22 cellular contexts compared by ENCODE assay signal in genomic region chr10:76111404-76111803, GRCh38.
DNase-seq lines count a peak whose midpoint lies in the region; ATAC-seq, FAIRE-seq and TF ChIP-seq lines count a peak whose summit lies in the region.
"Had no signal": no experiment of that assay in that cellular context is flagged by ENCODE, and none has a peak within 500 bp of the region (broad histone marks: within the 10 kb centered on the region; RNA-seq: fewer than 3 reads in every experiment).

No MANE protein-coding gene starts in this region.

- peaks cover 6% of the 10 kb centered on the region for H3K36me3 Mint-ChIP-seq in neural crest cell (ENCODE audit: low read depth)

- H3K79me2 ChIP-seq in K562 (ENCODE audit: control insufficient read depth, insufficient read depth, low read length) = no peaks in the 10 kb centered on the region

- peaks cover 62% of the 10 kb centered on the region for H3K4me1 Mint-ChIP-seq in neural crest cell

- H3K9ac ChIP-seq in K562 (ENCODE audit: insufficient read depth in 1 of 2, low read depth in 2 of 2, low read length in 2 of 2) = no peak overlapping the region
- H3K9ac ChIP-seq: BLaER1 treated with 17β-estradiol and CSF1 and Interleukin-3, amounts not matched to agents 10 nM and 100 nM had no signal

- in situ Hi-C loops in K562 (cut with MboI) = no loop called here

- H3K4me1 ChIP-seq in left ventricle myocardium inferior = peaks cover 12% of the 10 kb centered on the region
- H3K4me1 ChIP-seq in heart right ventricle = peaks cover 0 to 9% (median 0%) of the 10 kb centered on the region in 9 donors
- peaks cover 0 to 6% of the 10 kb centered on the region in 2 experiments; a peak in 1 of 5 replicates for H3K4me1 ChIP-seq in K562 (replicated peaks in 1 of 2; ENCODE audit: control insufficient read depth in 2 of 2, insufficient read depth in 2 of 2, low read length in 2 of 2)
- H3K4me1 ChIP-seq in uterus = no peaks in the 10 kb centered on the region
- H3K4me1 ChIP-seq: BLaER1 treated with 17β-estradiol and CSF1 and Interleukin-3, amounts not matched to agents 10 nM and 100 nM; HAP-1 had no signal

- TF ChIP-seq CTCF in left ventricle myocardium inferior (IDR thresholded peaks at IDR 0.05; ENCODE audit: borderline replicate concordance) = no peak
- TF ChIP-seq CTCF in heart right ventricle (IDR thresholded peaks at IDR 0.05) = no peak
- TF ChIP-seq CTCF in K562 (IDR thresholded peaks at IDR 0.05 in 2 of 3, conservative IDR thresholded peaks at IDR 0.05 in 1 of 3; ENCODE audit: insufficient read depth in 2 of 3, low read depth in 1 of 3, low read length in 3 of 3) = no peak
- no peak for TF ChIP-seq CTCF in neural crest cell (conservative IDR thresholded peaks at IDR 0.05)
- no peak for TF ChIP-seq CTCF in uterus (IDR thresholded peaks at IDR 0.05)

- WGBS in heart right ventricle, 2 donors = 67 to 70% methylated on average over 4 of the region's 4 CpGs
- WGBS in K562 (ENCODE audit: insufficient coverage, low coverage, missing lambda C conversion rate) = 0% methylated on average over 4 of the region's 4 CpGs

- TF ChIP-seq EP300 in K562 (IDR thresholded peaks at IDR 0.05; ENCODE audit: low read length) = no peak

- no peak for DNase-seq in left ventricle myocardium inferior
- no peak for DNase-seq in heart right ventricle
- no peak for DNase-seq in K562 (ENCODE audit: extremely low read depth in 1 of 4, low spot score in 3 of 4)
- no peak for DNase-seq in neural crest cell (ENCODE audit: low read depth, low spot score)
- DNase-seq in dedifferentiated amniotic fluid mesenchymal stem cell (ENCODE audit: extremely low spot score) = no peak
- no peak for DNase-seq in posterior cingulate gyrus
- DNase-seq in uterus = no peak
- DNase-seq: CD4-positive, alpha-beta T cell; GOT3; Karpas-422; NCI-H1092; NCI-H1417 treated with DMSO at 0.1 percent for 48 hours; NCI-H1694 treated with DMSO at 0.1 percent for 48 hours; NCI-H2081; NCI-H2227 treated with DMSO at 0.1 percent for 48 hours; NCI-H526 treated with DMSO at 0.1 percent for 48 hours; RPMI8226; SHP77 had no signal

- peaks cover 7% of the 10 kb centered on the region for H3K9me3 Mint-ChIP-seq in neural crest cell
- H3K9me3 Mint-ChIP-seq: CD4-positive, alpha-beta T cell had no signal

- H4K20me1 ChIP-seq in K562 (replicated peaks; ENCODE audit: control insufficient read depth, insufficient read depth, low read length) = no peaks in the 10 kb centered on the region
- H4K20me1 ChIP-seq: BLaER1 treated with 17β-estradiol and CSF1 and Interleukin-3, amounts not matched to agents 10 nM and 100 nM had no signal

- no peaks in the 10 kb centered on the region for H3K27me3 Mint-ChIP-seq in neural crest cell (ENCODE audit: low read depth)

- no peak overlapping the region for H2AFZ ChIP-seq in K562 (ENCODE audit: low read depth, low read length)

- H3K27me3 ChIP-seq in left ventricle myocardium inferior (ENCODE audit: low read depth) (peaks cover 17% of the 10 kb centered on the region), heart right ventricle (peaks cover 0 to 9% (median 5%) of the 10 kb centered on the region in 7 donors), K562 (ENCODE audit: control insufficient read depth in 2 of 2, insufficient read depth in 2 of 2, low read length in 2 of 2) (peaks cover 0 to 4% of the 10 kb centered on the region in 2 experiments; a peak in 1 of 5 replicates), uterus (no peaks in the 10 kb centered on the region)
- H3K27me3 ChIP-seq: BLaER1 treated with 17β-estradiol and CSF1 and Interleukin-3, amounts not matched to agents 10 nM and 100 nM had no signal

- ATAC-seq in heart right ventricle (no peak), K562 (no peak)

- POLR2A ChIA-PET in K562 (lab: Yijun Ruan, JAX) = no interaction called here

- H3K27ac ChIP-seq in left ventricle myocardium inferior (replicated peaks) (no peak overlapping the region), heart right ventricle (no peak overlapping the region), K562 (ENCODE audit: extremely low read depth, low read depth, low read length) (no peak overlapping the region), uterus (no peak overlapping the region)
- H3K27ac ChIP-seq: BLaER1 treated with 17β-estradiol and CSF1 and Interleukin-3, amounts not matched to agents 10 nM and 100 nM had no signal

- BruUV-seq in K562 (replicated peaks; lab: Mats Ljungman, UMichigan) = no TSS peak

- H3K27ac Mint-ChIP-seq in neural crest cell (ENCODE audit: unreplicated experiment) = no peak overlapping the region
- H3K27ac Mint-ChIP-seq: CD4-positive, alpha-beta T cell had no signal

- H3K4me3 ChIP-seq in left ventricle myocardium inferior (peak overlapping the region; percentile 57), heart right ventricle (peak overlapping the region in 3 of 10 donors; percentile 18 to 45 (median 38)), K562 (no peak overlapping the region), uterus (no peak overlapping the region)
- H3K4me3 ChIP-seq: BLaER1 treated with 17β-estradiol and CSF1 and Interleukin-3, amounts not matched to agents 10 nM and 100 nM; HAP-1 had no signal

- TF ChIP-seq POLR2A in K562 (conservative IDR thresholded peaks at IDR 0.05) (no peak), uterus (IDR thresholded peaks at IDR 0.05) (no peak)

- no peak overlapping the region for H3K4me2 ChIP-seq in K562 (ENCODE audit: insufficient read depth, low read length)
- H3K4me2 ChIP-seq: BLaER1 treated with 17β-estradiol and CSF1 and Interleukin-3, amounts not matched to agents 10 nM and 100 nM had no signal

- no peak for TF ChIP-seq RAD21 in K562 (CRISPR knock-in tag; conservative IDR thresholded peaks at IDR 0.05 in 1 of 2, IDR thresholded peaks at IDR 0.05 in 1 of 2)

- peak; percentile 65 for FAIRE-seq in K562 (lab: Jason Lieb, UNC)
- FAIRE-seq: A204.1, GM18507 had no signal

- CTCF ChIA-PET in K562 (lab: Yijun Ruan, JAX; ENCODE audit: low intra/inter-chr PET ratio) = no interaction called here

- intact Hi-C loops in left ventricle myocardium inferior (cut with micrococcal nuclease) = no loop called here
- intact Hi-C loops in heart right ventricle (cut with DNase I) = no loop called here
- intact Hi-C loops in K562 (cut with micrococcal nuclease) = no loop called here
- intact Hi-C loops in posterior cingulate gyrus (cut with DNase I) = no loop called here
- intact Hi-C loops in uterus (cut with DNase I; ENCODE audit: low total_unique reads) = no loop called here

- H3K4me3 Mint-ChIP-seq in neural crest cell = peak overlapping the region; percentile 11
- H3K4me3 Mint-ChIP-seq: CD4-positive, alpha-beta T cell had no signal

- H3K36me3 ChIP-seq in left ventricle myocardium inferior (no peaks in the 10 kb centered on the region), heart right ventricle (no peaks in the 10 kb centered on the region), K562 (ENCODE audit: control insufficient read depth, insufficient read depth, low read length) (no peaks in the 10 kb centered on the region), uterus (no peaks in the 10 kb centered on the region)
- H3K36me3 ChIP-seq: BLaER1 treated with 17β-estradiol and CSF1 and Interleukin-3, amounts not matched to agents 10 nM and 100 nM; HAP-1 had no signal

- H3K9me3 ChIP-seq in left ventricle myocardium inferior (replicated peaks) (no peaks in the 10 kb centered on the region), heart right ventricle (no peaks in the 10 kb centered on the region), K562 (replicated peaks; ENCODE audit: control insufficient read depth, insufficient read depth, low read depth, low read length) (no peaks in the 10 kb centered on the region), uterus (no peaks in the 10 kb centered on the region)
- H3K9me3 ChIP-seq: BLaER1 treated with 17β-estradiol and CSF1 and Interleukin-3, amounts not matched to agents 10 nM and 100 nM; HAP-1 had no signal

- no peaks in the 10 kb centered on the region for H3K9me1 ChIP-seq in K562 (ENCODE audit: control insufficient read depth, insufficient read depth, low read length)

TF ChIP-seq in K562, 482 proteins besides CTCF, POLR2A, EP300 and RAD21:
- TF ChIP-seq ZNF354B (CRISPR knock-in tag; IDR thresholded peaks at IDR 0.05) (no peak), FOXJ2 (tag; IDR thresholded peaks at IDR 0.05) (no peak), ZBTB2 (IDR thresholded peaks at IDR 0.05) (no peak), TSC22D4 (tag; IDR thresholded peaks at IDR 0.05) (no peak)
